In the genomic region with DNA sequence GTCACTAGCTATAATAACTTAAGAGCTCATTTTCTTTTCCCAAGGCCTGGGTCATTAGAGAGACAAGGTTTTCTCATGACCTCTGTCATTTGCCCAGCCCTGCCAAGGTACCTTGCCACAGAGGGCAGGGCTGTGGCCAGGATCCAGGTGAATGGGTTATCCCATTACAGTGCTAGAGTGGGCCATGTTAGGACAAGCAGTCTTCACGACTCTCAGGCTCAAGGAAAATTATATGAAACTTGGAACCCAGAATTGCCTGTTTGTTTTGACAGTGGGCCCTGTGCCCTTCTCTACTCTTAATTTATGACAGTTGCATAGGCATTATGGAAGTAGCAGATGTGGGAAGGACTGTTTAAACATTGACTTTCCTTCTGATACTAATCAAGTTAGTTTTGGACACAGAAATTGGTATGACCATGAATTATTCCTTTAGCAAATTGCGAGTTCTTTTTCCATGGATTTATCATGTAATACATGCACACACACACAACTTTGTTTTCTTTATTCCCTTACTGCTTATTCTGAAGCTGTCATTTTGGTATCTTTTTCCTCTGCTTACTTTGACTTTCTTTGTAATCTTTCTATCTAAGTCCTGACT, we compare ENCODE assay signal across 13 cellular contexts. TPM values are rescaled to one million over a fixed set of nuclear protein-coding genes. Genes with fewer than 3 reads are reported as not detected.
DNase-seq lines count a peak whose midpoint lies in the region; ATAC-seq and TF ChIP-seq lines count a peak whose summit lies in the region.
"Had no signal": no experiment of that assay in that cellular context is flagged by ENCODE, and none has a peak within 500 bp of the region (broad histone marks: within the 10 kb centered on the region; RNA-seq: fewer than 3 reads in every experiment).

No MANE protein-coding gene starts in this region.

- H3K4me3 ChIP-seq in right atrium auricular region = no peak overlapping the region

- H3K36me3 ChIP-seq in right atrium auricular region = no peaks in the 10 kb centered on the region

- H3K36me3 Mint-ChIP-seq in activated CD4-positive, alpha-beta T cell treated with anti-CD3 and anti-CD28 coated beads, Interleukin-2, amount 10 ng/mL, durations not matched to agents 7 days and 5 days (ENCODE audit: low read depth) = peaks cover 28% of the 10 kb centered on the region
- peaks cover 2% of the 10 kb centered on the region for H3K36me3 Mint-ChIP-seq in T-helper 17 cell (ENCODE audit: low read depth)

- no peaks in the 10 kb centered on the region for H3K27me3 Mint-ChIP-seq in activated CD4-positive, alpha-beta T cell treated with anti-CD3 and anti-CD28 coated beads, Interleukin-2, amount 10 ng/mL, durations not matched to agents 7 days and 5 days
- H3K27me3 Mint-ChIP-seq in T-helper 17 cell = no peaks in the 10 kb centered on the region

- POLR2A ChIA-PET in activated CD4-positive, alpha-beta T cell treated with anti-CD3 and anti-CD28 coated beads, Interleukin-2, amount 10 ng/mL, durations not matched to agents 7 days and 5 days (lab: Charles Lee) = no interaction called here

- no peak for DNase-seq in activated CD4-positive, alpha-beta T cell treated with anti-CD3 and anti-CD28 coated beads, Interleukin-2, amount 10 ng/mL, durations not matched to agents 7 days and 5 days
- no peak for DNase-seq in activated CD4-positive, alpha-beta T cell treated with anti-CD3 and anti-CD28 coated beads, Interleukin-2, amount 50 U/mL, for 1 hour
- no peak for DNase-seq in T-helper 17 cell
- DNase-seq in fibroblast of peridontal ligament (ENCODE audit: extremely low read depth) = peak; percentile 31
- no peak for DNase-seq in substantia nigra (lab: John Stamatoyannopoulos, UW)
- no peak for DNase-seq in right atrium auricular region (ENCODE audit: low spot score)
- no peak for DNase-seq in SW480 (ENCODE audit: low spot score)
- DNase-seq: activated CD8-positive, alpha-beta memory T cell treated with anti-CD3 and anti-CD28 coated beads, Interleukin-2, amount 50 U/mL, for 48 hours; caudate nucleus; H9; NCI-H524 treated with DMSO at 0.1 percent for 48 hours; retina had no signal

- no peaks in the 10 kb centered on the region for H3K9me3 Mint-ChIP-seq in activated CD4-positive, alpha-beta T cell treated with anti-CD3 and anti-CD28 coated beads, Interleukin-2, amount 10 ng/mL, durations not matched to agents 7 days and 5 days
- H3K9me3 Mint-ChIP-seq: H9 had no signal

- ATAC-seq in T-helper 17 cell (no peak), HG02610 (IDR thresholded peaks at IDR 0.05; ENCODE audit: unreplicated experiment) (no peak)

- no peaks in the 10 kb centered on the region for H3K4me1 ChIP-seq in right atrium auricular region

- H3K4me3 Mint-ChIP-seq in activated CD4-positive, alpha-beta T cell treated with anti-CD3 and anti-CD28 coated beads, Interleukin-2, amount 10 ng/mL, durations not matched to agents 7 days and 5 days = no peak overlapping the region
- no peak overlapping the region for H3K4me3 Mint-ChIP-seq in T-helper 17 cell
- H3K4me3 Mint-ChIP-seq: H9 had no signal

- peak overlapping the region; percentile 91 for H3K27ac Mint-ChIP-seq in activated CD4-positive, alpha-beta T cell treated with anti-CD3 and anti-CD28 coated beads, Interleukin-2, amount 10 ng/mL, durations not matched to agents 7 days and 5 days
- peak overlapping the region; percentile 82 for H3K27ac Mint-ChIP-seq in T-helper 17 cell

- no peak for TF ChIP-seq CTCF in right atrium auricular region (IDR thresholded peaks at IDR 0.05)

- peak overlapping the region; percentile 49 for H3K27ac ChIP-seq in substantia nigra (ENCODE audit: low read depth, low read length, poor library complexity, severe bottlenecking)
- H3K27ac ChIP-seq in right atrium auricular region = no peak overlapping the region

- H3K27me3 ChIP-seq in right atrium auricular region = no peaks in the 10 kb centered on the region

- H3K4me1 Mint-ChIP-seq in activated CD4-positive, alpha-beta T cell treated with anti-CD3 and anti-CD28 coated beads, Interleukin-2, amount 10 ng/mL, durations not matched to agents 7 days and 5 days = peaks cover 45% of the 10 kb centered on the region
- peaks cover 13% of the 10 kb centered on the region for H3K4me1 Mint-ChIP-seq in T-helper 17 cell

- CTCF ChIA-PET in activated CD4-positive, alpha-beta T cell treated with anti-CD3 and anti-CD28 coated beads, Interleukin-2, amount 10 ng/mL, durations not matched to agents 7 days and 5 days (lab: Charles Lee) = interaction anchor here (1.1 to 4.2 kb wide), 6 partner anchors 10 to 78 kb away, joined by 3 to 19 read pairs (median 6); partner anchors contain the start of gene MOCS2

- H3K9me3 ChIP-seq in T-helper 17 cell (ENCODE audit: control insufficient read depth, low read length, poor library complexity, severe bottlenecking) = no peaks in the 10 kb centered on the region
- H3K9me3 ChIP-seq in right atrium auricular region = no peaks in the 10 kb centered on the region

RNA-seq across cellular contexts. Expression of gene ITGA2, which starts 41.8 kb away (rescaled TPM):
- 1 to 10 TPM; 3.9 to 4.0 TPM for total RNA-seq in activated CD4-positive, alpha-beta T cell treated with anti-CD3 and anti-CD28 coated beads, Interleukin-2, amount 10 ng/mL, durations not matched to agents 7 days and 5 days
- total RNA-seq in T-helper 17 cell = 1 to 10 TPM in 1 of 2 donors, under 1 TPM in 1; 0.62 to 1.8 TPM
- total RNA-seq in right atrium auricular region = 1 to 10 TPM; 1.5 to 2.3 TPM
